1 cellular context compared by ENCODE assay signal in genomic region chr16:85229869-85230416, GRCh38.
TF ChIP-seq lines count a peak whose summit lies in the region.

No MANE protein-coding gene starts in this region.

TF ChIP-seq in IMR-90, 13 proteins besides CTCF, POLR2A, EP300 and RAD21:
- TF ChIP-seq CHD1 (IDR thresholded peaks at IDR 0.05; ENCODE audit: low read depth, low read length) = no peak
- no peak for TF ChIP-seq USF2 (IDR thresholded peaks at IDR 0.05; ENCODE audit: low read depth, low read length)
- no peak for TF ChIP-seq ELK1 (IDR thresholded peaks at IDR 0.05; ENCODE audit: borderline replicate concordance, low read depth, low read length)
- no peak for TF ChIP-seq MAZ (IDR thresholded peaks at IDR 0.05; ENCODE audit: borderline replicate concordance, low read depth, low read length)
- no peak for TF ChIP-seq FOS (IDR thresholded peaks at IDR 0.05; ENCODE audit: low read depth, low read length)
- TF ChIP-seq NFE2L2 (IDR thresholded peaks at IDR 0.05; ENCODE audit: low read depth, low read length) = no peak
- TF ChIP-seq MAFK (IDR thresholded peaks at IDR 0.05; ENCODE audit: low read depth, low read length) = no peak
